In the genomic region with DNA sequence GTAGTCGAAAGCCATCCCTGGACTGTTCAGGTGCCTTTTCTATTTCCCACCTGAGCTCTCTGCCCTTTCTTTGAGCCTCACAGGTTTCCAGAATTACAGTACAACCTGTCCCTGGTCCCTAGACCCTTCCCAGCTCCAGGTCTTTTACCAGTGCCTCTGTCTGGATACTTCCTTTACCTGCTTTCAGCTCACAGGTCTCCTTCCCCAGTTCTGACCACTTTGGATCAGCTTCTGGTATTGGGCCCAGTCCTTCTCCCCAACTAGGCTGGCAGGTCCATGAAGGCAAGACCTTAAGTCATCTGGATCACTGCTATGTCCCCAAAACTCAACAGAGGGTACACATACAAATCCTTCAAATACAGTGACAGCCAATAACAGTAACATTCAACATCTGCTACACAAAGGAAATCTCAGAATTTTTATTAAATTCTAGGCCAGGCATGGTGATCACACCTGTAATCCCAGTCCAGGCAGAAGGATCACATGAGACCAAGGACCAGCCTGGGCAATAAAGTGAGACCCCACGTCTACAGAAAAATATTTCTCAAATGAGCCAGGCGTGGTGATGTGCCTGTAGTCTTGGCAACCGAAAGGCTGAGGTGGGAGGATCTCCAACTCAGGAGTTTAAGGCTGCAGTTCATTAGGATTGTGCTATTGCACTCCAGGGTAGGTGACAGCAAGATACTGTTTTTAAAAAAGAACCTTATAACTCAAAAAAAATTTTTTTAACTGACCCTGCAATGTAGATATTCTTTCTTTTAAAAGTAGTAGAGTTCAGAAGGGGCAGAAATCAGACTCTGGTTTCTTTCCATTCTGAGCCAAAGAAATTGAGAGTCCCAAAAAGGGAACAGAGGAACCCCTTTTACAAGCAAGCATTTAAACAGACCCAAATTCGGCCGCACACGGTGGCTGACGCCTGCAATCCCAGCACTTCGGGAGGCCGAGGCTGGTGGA, we compare ENCODE assay signal across 9 cellular contexts. TPM values are rescaled to one million over a fixed set of nuclear protein-coding genes. Genes with fewer than 3 reads are reported as not detected.
A peak's percentile ranks its signal among the peaks of the same experiment; 100 is the strongest.
DNase-seq lines count a peak whose midpoint lies in the region; ATAC-seq, FAIRE-seq and TF ChIP-seq lines count a peak whose summit lies in the region.
"Had no signal": no experiment of that assay in that cellular context is flagged by ENCODE, and none has a peak within 500 bp of the region (broad histone marks: within the 10 kb centered on the region; RNA-seq: fewer than 3 reads in every experiment).

No MANE protein-coding gene starts in this region.

- H3K23me2 ChIP-seq in H1 (ENCODE audit: low read depth, low read length), result peaks cover 8% of the 10 kb centered on the region

- no peak overlapping the region for H4K8ac ChIP-seq in H1 (ENCODE audit: extremely low read depth, insufficient read depth, low read length)

- H3K27ac Mint-ChIP-seq in CD4-positive, alpha-beta T cell, result peak overlapping the region; percentile 93
- peak overlapping the region; percentile 81 for H3K27ac Mint-ChIP-seq in neural crest cell (ENCODE audit: unreplicated experiment)

- peak overlapping the region; percentile 79 for H3K27ac ChIP-seq in CD4-positive, alpha-beta T cell (ENCODE audit: low read depth, low read length)
- peak overlapping the region; percentile 36 for H3K27ac ChIP-seq in H1 (ENCODE audit: low read depth, low read length)

- no peak for DNase-seq in CD4-positive, alpha-beta T cell
- no peak for DNase-seq in NT2/D1 (ENCODE audit: low read depth, low spot score)
- DNase-seq in H1 (ENCODE audit: low read depth in 1 of 2, low spot score in 2 of 2), result no peak
- DNase-seq in neural crest cell (ENCODE audit: low read depth, low spot score), result no peak
- no peak for DNase-seq in DMS114 treated with DMSO at 0.1 percent for 48 hours (lab: John Stamatoyannopoulos, UW; ENCODE audit: unreplicated experiment)
- DNase-seq: RPMI8226 had no signal

- peaks cover 4% of the 10 kb centered on the region for H3K4me1 ChIP-seq in NT2/D1 (ENCODE audit: insufficient read depth, insufficient read length)
- peaks cover 0 to 11% (median 2%) of the 10 kb centered on the region in 4 experiments; a peak in 6 of 7 replicates for H3K4me1 ChIP-seq in H1 (replicated peaks in 1 of 4; ENCODE audit: control insufficient read depth in 3 of 4, insufficient read depth in 4 of 4, low read length in 3 of 4)

- no peak overlapping the region for H2BK15ac ChIP-seq in H1 (ENCODE audit: low read length)

- TF ChIP-seq CTCF in CD4-positive, alpha-beta T cell (IDR thresholded peaks at IDR 0.05), result no peak
- TF ChIP-seq CTCF in H1 (IDR thresholded peaks at IDR 0.05; ENCODE audit: control extremely low read depth in 1 of 3, insufficient read depth in 1 of 3, low read depth in 1 of 3, low read length in 3 of 3), result no peak
- no peak for TF ChIP-seq CTCF in neural crest cell (conservative IDR thresholded peaks at IDR 0.05)

- H2BK20ac ChIP-seq in H1 (ENCODE audit: low read length), result no peak overlapping the region

- H3K36me3 Mint-ChIP-seq in CD4-positive, alpha-beta T cell (ENCODE audit: low read depth), result peaks cover 53% of the 10 kb centered on the region
- peaks cover 17% of the 10 kb centered on the region for H3K36me3 Mint-ChIP-seq in neural crest cell (ENCODE audit: low read depth)

- H3K4me3 ChIP-seq in NT2/D1 (ENCODE audit: insufficient read length, low read depth), result peak overlapping the region; percentile 92
- peak overlapping the region; percentile 97 to 99 (median 98) for H3K4me3 ChIP-seq in H1 (ENCODE audit: extremely low read depth in 1 of 4, insufficient read depth in 2 of 4, low read depth in 3 of 4, low read length in 4 of 4)

- H3K56ac ChIP-seq in H1 (replicated peaks; ENCODE audit: insufficient read length, low read depth, low read length), result no peak overlapping the region

- no peak overlapping the region for H4K91ac ChIP-seq in H1 (replicated peaks; ENCODE audit: insufficient read length, low read length)

- H3K27me3 ChIP-seq in CD4-positive, alpha-beta T cell (ENCODE audit: control insufficient read depth, insufficient read depth, low read length), result no peaks in the 10 kb centered on the region
- H3K27me3 ChIP-seq in NT2/D1 (ENCODE audit: insufficient read depth, insufficient read length) (no peaks in the 10 kb centered on the region), H1 (replicated peaks in 1 of 4; ENCODE audit: control insufficient read depth in 3 of 4, extremely low read depth in 1 of 4, insufficient read depth in 3 of 4, low read length in 3 of 4) (no peaks in the 10 kb centered on the region; a peak in 1 of 7 replicates)

- no peaks in the 10 kb centered on the region for H3K27me3 Mint-ChIP-seq in CD4-positive, alpha-beta T cell
- H3K27me3 Mint-ChIP-seq in neural crest cell (ENCODE audit: low read depth), result peaks cover 12% of the 10 kb centered on the region

- no peaks in the 10 kb centered on the region for H3K9me3 ChIP-seq in CD4-positive, alpha-beta T cell (ENCODE audit: control insufficient read depth, low read length)
- H3K9me3 ChIP-seq in NT2/D1 (ENCODE audit: insufficient read depth, low read length) (no peaks in the 10 kb centered on the region), H1 (ENCODE audit: insufficient read depth in 2 of 2, low read depth in 1 of 2, low read length in 1 of 2) (no peaks in the 10 kb centered on the region)

- peak overlapping the region; percentile 99 for H3K4me3 Mint-ChIP-seq in CD4-positive, alpha-beta T cell
- peak overlapping the region; percentile 100 for H3K4me3 Mint-ChIP-seq in neural crest cell

- H3K36me3 ChIP-seq in NT2/D1 (ENCODE audit: insufficient read depth, insufficient read length, low read length) (peaks cover 37% of the 10 kb centered on the region), H1 (ENCODE audit: control insufficient read depth in 2 of 4, insufficient read depth in 4 of 4, low read length in 3 of 4) (peaks cover 20 to 30% (median 23%) of the 10 kb centered on the region in 4 experiments)

- intact Hi-C loops in CD4-positive, alpha-beta T cell (cut with DNase I, micrococcal nuclease), result loop anchor here in 1 of 2 experiments (1.0 to 5.0 kb wide), 4 partner anchors 22 to 398 kb away; partner anchors contain the start of genes DYRK1B, MED29, PAF1 and PLEKHG2

- H3K79me1 ChIP-seq in H1 (ENCODE audit: low read depth, low read length), result peaks cover 8% of the 10 kb centered on the region

- peak overlapping the region; percentile 69 to 82 for H3K4me2 ChIP-seq in H1 (ENCODE audit: insufficient read depth in 1 of 2, low read depth in 2 of 2, low read length in 2 of 2)

- H3K18ac ChIP-seq in H1 (ENCODE audit: extremely low read depth, low read length), result no peak overlapping the region

- H2AK5ac ChIP-seq in H1 (ENCODE audit: low read depth, low read length), result no peak overlapping the region

- no peak overlapping the region for H4K5ac ChIP-seq in H1 (ENCODE audit: insufficient read length, low read depth, low read length)

- H3K9me3 Mint-ChIP-seq in CD4-positive, alpha-beta T cell, result no peaks in the 10 kb centered on the region
- no peaks in the 10 kb centered on the region for H3K9me3 Mint-ChIP-seq in neural crest cell

- ATAC-seq in CD4-positive, alpha-beta T cell (ENCODE audit: poor library complexity), result no peak
- ATAC-seq in GM19397 (IDR thresholded peaks at IDR 0.05; ENCODE audit: unreplicated experiment), result no peak
- ATAC-seq in HG02981 (IDR thresholded peaks at IDR 0.05; ENCODE audit: unreplicated experiment), result no peak
- ATAC-seq in HG02973 (IDR thresholded peaks at IDR 0.05; ENCODE audit: unreplicated experiment), result no peak

- H3K4ac ChIP-seq in H1 (replicated peaks; ENCODE audit: insufficient read length, low read depth, low read length), result no peak overlapping the region

- TF ChIP-seq POLR2A in H1 (IDR thresholded peaks at IDR 0.05; ENCODE audit: control extremely low read depth in 1 of 2, low read depth in 2 of 2, low read length in 2 of 2), result no peak

- no peak overlapping the region for H2BK12ac ChIP-seq in H1 (ENCODE audit: low read depth, low read length)

- TF ChIP-seq EP300 in H1 (IDR thresholded peaks at IDR 0.05; ENCODE audit: borderline replicate concordance in 1 of 2, low read depth in 2 of 2, low read length in 2 of 2), result no peak

- peak overlapping the region; percentile 92 for H3K9ac ChIP-seq in NT2/D1 (ENCODE audit: insufficient read length, low read depth)
- peak overlapping the region in 3 of 4 experiments; percentile 8 to 97 (median 96); a peak in 4 of 7 replicates for H3K9ac ChIP-seq in H1 (replicated peaks in 1 of 4; ENCODE audit: extremely low read depth in 1 of 4, low read depth in 3 of 4, low read length in 3 of 4)

- TF ChIP-seq RAD21 in H1 (IDR thresholded peaks at IDR 0.05 in 1 of 2, conservative IDR thresholded peaks at IDR 0.05 in 1 of 2; ENCODE audit: low read depth in 2 of 2, low read length in 2 of 2), result no peak

- no peak for FAIRE-seq in H1 (lab: Jason Lieb, UNC)

- CTCF ChIA-PET in CD4-positive, alpha-beta T cell (lab: Charles Lee), result interaction anchor here (1.5 to 1.9 kb wide), 5 partner anchors 22 to 68 kb away, joined by 4 to 14 read pairs (median 7); partner anchors contain the start of genes MED29, PAF1 and PLEKHG2
- CTCF ChIA-PET in H1 (lab: Charles Lee; ENCODE audit: partially characterized antibody), result interaction anchor here (0.6 to 1.6 kb wide), 11 partner anchors 10 to 73 kb away, joined by 3 to 11 read pairs (median 5); partner anchors contain the start of genes PLEKHG2 and SUPT5H

- H2BK120ac ChIP-seq in H1 (replicated peaks; ENCODE audit: low read depth, low read length), result no peak overlapping the region

- H3K14ac ChIP-seq in H1 (ENCODE audit: insufficient read length), result no peak overlapping the region

- H4K20me1 ChIP-seq in H1 (replicated peaks in 1 of 2; ENCODE audit: control insufficient read depth in 1 of 2, insufficient read depth in 2 of 2, low read length in 2 of 2), result peaks cover 2 to 18% of the 10 kb centered on the region in 2 experiments

- peaks cover 50% of the 10 kb centered on the region for H3K4me1 Mint-ChIP-seq in CD4-positive, alpha-beta T cell (ENCODE audit: low read depth)
- peaks cover 31% of the 10 kb centered on the region for H3K4me1 Mint-ChIP-seq in neural crest cell

- no peak overlapping the region for H3K23ac ChIP-seq in H1 (ENCODE audit: insufficient read length)

- H2BK5ac ChIP-seq in H1 (ENCODE audit: low read depth, low read length), result no peak overlapping the region

- POLR2A ChIA-PET in CD4-positive, alpha-beta T cell (lab: Charles Lee), result interaction anchor here (0.7 to 5.9 kb wide), 21 partner anchors 8 to 851 kb away, joined by 3 to 163 read pairs (median 14); partner anchors contain the start of genes AKT2, EID2B, GMFG and MED29
- POLR2A ChIA-PET in H1 (lab: Charles Lee; ENCODE audit: partially characterized antibody), result interaction anchor here (0.5 to 47.8 kb wide), 27 partner anchors 11 to 1102 kb away, joined by 3 to 1154 read pairs (median 7); partner anchors contain the start of genes DLL3, MED29, NCCRP1 and PAF1

- H2AFZ ChIP-seq in H1 (ENCODE audit: low read length), result no peak overlapping the region

- 79% methylated on average over 10 of the region's 10 CpGs; no CpG with 5 or more reads in 1 of the 2 experiments for WGBS in H1 (ENCODE audit: extremely low coverage in 1 of 2, insufficient coverage in 1 of 2, insufficient read length in 1 of 2, insufficient replicate concordance in 2 of 2, low coverage in 1 of 2, low lambda C conversion rate in 2 of 2, missing lambda C conversion rate in 1 of 2), 2 experiments

- peaks cover 7 to 20% of the 10 kb centered on the region in 2 experiments; a peak in 3 of 4 replicates for H3K79me2 ChIP-seq in H1 (ENCODE audit: control insufficient read depth in 1 of 2, insufficient read depth in 2 of 2, low read length in 2 of 2)

RNA-seq across cellular contexts. Expression of gene RPS16, which starts 1.3 kb away (rescaled TPM):
- total RNA-seq in CD4-positive, alpha-beta T cell, result 1,000 to 10,000 TPM; 4,625 to 4,839 TPM
- 2,433 and 2,482 TPM in 2 replicates for total RNA-seq in H1 (2021; fragmentation: NEBNext Ultra II Directional; extraction: Animal tissue kit (Norgen Biotek cat#: 25700))
- polyA plus RNA-seq in H1 (2011; rRNA removed), result 7,810 and 9,546 TPM in 2 replicates
- 5,561 TPM for polyA plus RNA-seq in H1 (2011; cell fraction: cytosol; rRNA removed)
- polyA plus RNA-seq in H1 (2011; cell fraction: nucleus; rRNA removed), result 4,175 TPM
- 3,337 to 4,443 TPM (median 4,024 TPM) in 4 replicates for polyA plus RNA-seq in H1 (2012, experiment 1 of 2)
- 7,637 TPM for polyA plus RNA-seq in H1 (2012, experiment 2 of 2)
- 4,469 TPM for polyA plus RNA-seq in H1 (2013, experiment 1 of 2)
- polyA plus RNA-seq in H1 (2013, experiment 2 of 2), result 4,343 TPM
- 1,416 and 1,486 TPM in 2 replicates for polyA minus RNA-seq in H1 (2011; rRNA and poly(A)+ RNA removed)
- polyA minus RNA-seq in H1 (2011; cell fraction: cytosol; rRNA and poly(A)+ RNA removed), result 1,670 TPM
- 1,057 TPM for polyA minus RNA-seq in H1 (2011; cell fraction: nucleus; rRNA and poly(A)+ RNA removed)
- total RNA-seq in neural crest cell, result 2,020 and 2,116 TPM in 2 replicates

RNA-seq across cellular contexts. Expression of gene SUPT5H, which starts 11.0 kb away (rescaled TPM):
- 100 to 1,000 TPM; 322 to 333 TPM for total RNA-seq in CD4-positive, alpha-beta T cell
- 111 and 118 TPM in 2 replicates for total RNA-seq in H1 (2021; fragmentation: NEBNext Ultra II Directional; extraction: Animal tissue kit (Norgen Biotek cat#: 25700))
- polyA plus RNA-seq in H1 (2011; rRNA removed), result 77.8 and 110 TPM in 2 replicates
- polyA plus RNA-seq in H1 (2011; cell fraction: cytosol; rRNA removed), result 88.9 TPM
- polyA plus RNA-seq in H1 (2011; cell fraction: nucleus; rRNA removed), result 202 TPM
- 110 to 145 TPM (median 140 TPM) in 4 replicates for polyA plus RNA-seq in H1 (2012, experiment 1 of 2)
- 111 TPM for polyA plus RNA-seq in H1 (2012, experiment 2 of 2)
- 86.7 TPM for polyA plus RNA-seq in H1 (2013, experiment 1 of 2)
- 76.3 TPM for polyA plus RNA-seq in H1 (2013, experiment 2 of 2)
- 54.8 and 86.8 TPM in 2 replicates for polyA minus RNA-seq in H1 (2011; rRNA and poly(A)+ RNA removed)
- 45.4 TPM for polyA minus RNA-seq in H1 (2011; cell fraction: cytosol; rRNA and poly(A)+ RNA removed)
- 57.4 TPM for polyA minus RNA-seq in H1 (2011; cell fraction: nucleus; rRNA and poly(A)+ RNA removed)
- 129 and 140 TPM in 2 replicates for total RNA-seq in neural crest cell

RNA-seq across cellular contexts. Expression of gene PLEKHG2, which starts 21.9 kb away (rescaled TPM):
- 10 to 100 TPM; 80.6 to 81.4 TPM for total RNA-seq in CD4-positive, alpha-beta T cell
- total RNA-seq in H1 (2021; fragmentation: NEBNext Ultra II Directional; extraction: Animal tissue kit (Norgen Biotek cat#: 25700)), result 64.0 and 65.7 TPM in 2 replicates
- polyA plus RNA-seq in H1 (2011; rRNA removed), result 16.9 and 21.8 TPM in 2 replicates
- 12.2 TPM for polyA plus RNA-seq in H1 (2011; cell fraction: cytosol; rRNA removed)
- 79.0 TPM for polyA plus RNA-seq in H1 (2011; cell fraction: nucleus; rRNA removed)
- 32.6 to 44.5 TPM (median 43.1 TPM) in 4 replicates for polyA plus RNA-seq in H1 (2012, experiment 1 of 2)
- 107 TPM for polyA plus RNA-seq in H1 (2012, experiment 2 of 2)
- 29.9 TPM for polyA plus RNA-seq in H1 (2013, experiment 1 of 2)
- polyA plus RNA-seq in H1 (2013, experiment 2 of 2), result 28.4 TPM
- polyA minus RNA-seq in H1 (2011; rRNA and poly(A)+ RNA removed), result 19.0 and 20.2 TPM in 2 replicates
- 53.9 TPM for polyA minus RNA-seq in H1 (2011; cell fraction: cytosol; rRNA and poly(A)+ RNA removed)
- 37.5 TPM for polyA minus RNA-seq in H1 (2011; cell fraction: nucleus; rRNA and poly(A)+ RNA removed)
- total RNA-seq in neural crest cell, result 120 and 135 TPM in 2 replicates

RNA-seq across cellular contexts. Expression of gene ZFP36, which starts 27.8 kb away (rescaled TPM):
- 1,000 to 10,000 TPM; 1,278 to 1,362 TPM for total RNA-seq in CD4-positive, alpha-beta T cell
- 10.9 and 12.2 TPM in 2 replicates for total RNA-seq in H1 (2021; fragmentation: NEBNext Ultra II Directional; extraction: Animal tissue kit (Norgen Biotek cat#: 25700))
- polyA plus RNA-seq in H1 (2011; rRNA removed), result 4.0 and 7.3 TPM in 2 replicates
- 1.9 TPM for polyA plus RNA-seq in H1 (2011; cell fraction: cytosol; rRNA removed)
- 15.8 TPM for polyA plus RNA-seq in H1 (2011; cell fraction: nucleus; rRNA removed)
- polyA plus RNA-seq in H1 (2012, experiment 1 of 2), result 10.1 to 11.7 TPM (median 11.0 TPM) in 4 replicates
- 11.5 TPM for polyA plus RNA-seq in H1 (2012, experiment 2 of 2)
- polyA plus RNA-seq in H1 (2013, experiment 1 of 2), result 14.0 TPM
- 14.2 TPM for polyA plus RNA-seq in H1 (2013, experiment 2 of 2)
- 0.76 and 1.6 TPM in 2 replicates for polyA minus RNA-seq in H1 (2011; rRNA and poly(A)+ RNA removed)
- polyA minus RNA-seq in H1 (2011; cell fraction: cytosol; rRNA and poly(A)+ RNA removed), result 4.3 TPM
- 22.0 TPM for polyA minus RNA-seq in H1 (2011; cell fraction: nucleus; rRNA and poly(A)+ RNA removed)
- total RNA-seq in neural crest cell, result 4.0 TPM in 2 replicates

RNA-seq across cellular contexts. Expression of gene MED29, which starts 43.2 kb away (rescaled TPM):
- 10 to 100 TPM; 45.0 to 46.1 TPM for total RNA-seq in CD4-positive, alpha-beta T cell
- total RNA-seq in H1 (2021; fragmentation: NEBNext Ultra II Directional; extraction: Animal tissue kit (Norgen Biotek cat#: 25700)), result 31.1 and 32.3 TPM in 2 replicates
- polyA plus RNA-seq in H1 (2011; rRNA removed), result 52.5 and 71.4 TPM in 2 replicates
- 52.3 TPM for polyA plus RNA-seq in H1 (2011; cell fraction: cytosol; rRNA removed)
- 31.6 TPM for polyA plus RNA-seq in H1 (2011; cell fraction: nucleus; rRNA removed)
- 24.5 to 29.2 TPM (median 25.3 TPM) in 4 replicates for polyA plus RNA-seq in H1 (2012, experiment 1 of 2)
- polyA plus RNA-seq in H1 (2012, experiment 2 of 2), result 22.1 TPM
- polyA plus RNA-seq in H1 (2013, experiment 1 of 2), result 23.1 TPM
- 22.7 TPM for polyA plus RNA-seq in H1 (2013, experiment 2 of 2)
- polyA minus RNA-seq in H1 (2011; rRNA and poly(A)+ RNA removed), result 28.2 and 33.6 TPM in 2 replicates
- 14.7 TPM for polyA minus RNA-seq in H1 (2011; cell fraction: cytosol; rRNA and poly(A)+ RNA removed)
- 29.0 TPM for polyA minus RNA-seq in H1 (2011; cell fraction: nucleus; rRNA and poly(A)+ RNA removed)
- 37.3 and 40.3 TPM in 2 replicates for total RNA-seq in neural crest cell
